ENCODE assay signal across 12 cellular contexts in the genomic region with DNA sequence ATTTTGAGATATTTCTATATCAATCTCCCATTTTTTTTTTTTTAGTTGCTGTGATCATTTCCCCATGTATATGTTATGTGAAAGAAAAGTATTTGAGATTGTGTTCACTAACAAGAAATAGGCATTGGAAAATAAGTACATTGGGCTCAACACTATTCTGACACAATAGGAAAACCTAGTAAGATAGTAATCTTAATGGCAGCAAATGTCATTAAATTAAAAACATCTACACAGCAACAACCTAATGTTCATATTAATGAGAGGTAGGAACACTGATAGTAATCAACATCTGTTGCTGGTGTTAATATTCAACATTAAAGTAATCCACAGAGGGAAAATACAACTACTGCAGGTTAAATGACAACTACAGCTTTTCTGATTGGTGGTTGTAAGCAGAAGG. TPM values are rescaled to one million over a fixed set of nuclear protein-coding genes. Genes with fewer than 3 reads are reported as not detected.
DNase-seq lines count a peak whose midpoint lies in the region; ATAC-seq and TF ChIP-seq lines count a peak whose summit lies in the region.
"Had no signal": no experiment of that assay in that cellular context is flagged by ENCODE, and none has a peak within 500 bp of the region (broad histone marks: within the 10 kb centered on the region; RNA-seq: fewer than 3 reads in every experiment).

No MANE protein-coding gene starts in this region.

- H3K9me3 ChIP-seq in iPS-20b (ENCODE audit: insufficient read depth, low read depth, low read length): no peaks in the 10 kb centered on the region

- POLR2A ChIA-PET in activated CD8-positive, alpha-beta T cell treated with anti-CD3 and anti-CD28 coated beads for 36 hours (lab: Charles Lee): interaction anchor here (2.1 kb wide), 1 partner anchor 9 kb away, joined by 14 read pairs; no protein-coding TSS in a partner anchor

- H3K27ac Mint-ChIP-seq in activated CD4-positive, alpha-beta T cell treated with anti-CD3 and anti-CD28 coated beads, Interleukin-2, amount 10 ng/mL, durations not matched to agents 24 days and 14 days: peak overlapping the region; percentile 99
- H3K27ac Mint-ChIP-seq in activated CD8-positive, alpha-beta T cell treated with anti-CD3 and anti-CD28 coated beads for 36 hours: peak overlapping the region; percentile 98
- peak overlapping the region; percentile 99 for H3K27ac Mint-ChIP-seq in stimulated activated memory B cell treated with anti-CD40 and anti-IgM and Interleukin-4, amounts not matched to agents 10 μg/mL and 1 μg/mL and 100 μg/mL, for 72 hours

- H3K9me3 Mint-ChIP-seq in activated CD4-positive, alpha-beta T cell treated with anti-CD3 and anti-CD28 coated beads, Interleukin-2, amount 10 ng/mL, durations not matched to agents 24 days and 14 days: peaks cover 2% of the 10 kb centered on the region
- peaks cover 2% of the 10 kb centered on the region for H3K9me3 Mint-ChIP-seq in activated CD8-positive, alpha-beta T cell treated with anti-CD3 and anti-CD28 coated beads for 36 hours
- H3K9me3 Mint-ChIP-seq in stimulated activated memory B cell treated with anti-CD40 and anti-IgM and Interleukin-4, amounts not matched to agents 10 μg/mL and 1 μg/mL and 100 μg/mL, for 72 hours: peaks cover 4% of the 10 kb centered on the region

- H3K9ac ChIP-seq in iPS-20b (ENCODE audit: low read depth, low read length): no peak overlapping the region

- CTCF ChIA-PET in activated CD8-positive, alpha-beta T cell treated with anti-CD3 and anti-CD28 coated beads for 36 hours (lab: Charles Lee): interaction anchor here (1.3 to 1.7 kb wide), 2 partner anchors 9 to 83 kb away, joined by 5 to 6 read pairs; no protein-coding TSS in a partner anchor

- peaks cover 17% of the 10 kb centered on the region for H3K36me3 Mint-ChIP-seq in activated CD4-positive, alpha-beta T cell treated with anti-CD3 and anti-CD28 coated beads, Interleukin-2, amount 10 ng/mL, durations not matched to agents 24 days and 14 days (ENCODE audit: low read depth)
- peaks cover 26% of the 10 kb centered on the region for H3K36me3 Mint-ChIP-seq in activated CD8-positive, alpha-beta T cell treated with anti-CD3 and anti-CD28 coated beads for 36 hours (ENCODE audit: low read depth)
- H3K36me3 Mint-ChIP-seq in stimulated activated memory B cell treated with anti-CD40 and anti-IgM and Interleukin-4, amounts not matched to agents 10 μg/mL and 1 μg/mL and 100 μg/mL, for 72 hours: peaks cover 12% of the 10 kb centered on the region

- H3K27me3 Mint-ChIP-seq in activated CD4-positive, alpha-beta T cell treated with anti-CD3 and anti-CD28 coated beads, Interleukin-2, amount 10 ng/mL, durations not matched to agents 24 days and 14 days: peaks cover 2% of the 10 kb centered on the region
- no peaks in the 10 kb centered on the region for H3K27me3 Mint-ChIP-seq in activated CD8-positive, alpha-beta T cell treated with anti-CD3 and anti-CD28 coated beads for 36 hours
- H3K27me3 Mint-ChIP-seq in stimulated activated memory B cell treated with anti-CD40 and anti-IgM and Interleukin-4, amounts not matched to agents 10 μg/mL and 1 μg/mL and 100 μg/mL, for 72 hours: no peaks in the 10 kb centered on the region

- ATAC-seq in activated CD8-positive, alpha-beta T cell treated with anti-CD3 and anti-CD28 coated beads for 36 hours: no peak
- no peak for ATAC-seq in stimulated activated memory B cell treated with anti-CD40 and anti-IgM and Interleukin-4, amounts not matched to agents 10 μg/mL and 1 μg/mL and 100 μg/mL, for 72 hours

- peaks cover 30% of the 10 kb centered on the region for H3K4me1 Mint-ChIP-seq in activated CD4-positive, alpha-beta T cell treated with anti-CD3 and anti-CD28 coated beads, Interleukin-2, amount 10 ng/mL, durations not matched to agents 24 days and 14 days
- peaks cover 30% of the 10 kb centered on the region for H3K4me1 Mint-ChIP-seq in activated CD8-positive, alpha-beta T cell treated with anti-CD3 and anti-CD28 coated beads for 36 hours (ENCODE audit: low read depth)
- peaks cover 18% of the 10 kb centered on the region for H3K4me1 Mint-ChIP-seq in stimulated activated memory B cell treated with anti-CD40 and anti-IgM and Interleukin-4, amounts not matched to agents 10 μg/mL and 1 μg/mL and 100 μg/mL, for 72 hours

- peak overlapping the region; percentile 97 for H3K4me3 Mint-ChIP-seq in activated CD4-positive, alpha-beta T cell treated with anti-CD3 and anti-CD28 coated beads, Interleukin-2, amount 10 ng/mL, durations not matched to agents 24 days and 14 days
- H3K4me3 Mint-ChIP-seq in activated CD8-positive, alpha-beta T cell treated with anti-CD3 and anti-CD28 coated beads for 36 hours: peak overlapping the region; percentile 95
- H3K4me3 Mint-ChIP-seq in stimulated activated memory B cell treated with anti-CD40 and anti-IgM and Interleukin-4, amounts not matched to agents 10 μg/mL and 1 μg/mL and 100 μg/mL, for 72 hours: peak overlapping the region; percentile 92

- TF ChIP-seq CTCF in activated CD8-positive, alpha-beta T cell treated with anti-CD3 and anti-CD28 coated beads for 36 hours (IDR thresholded peaks at IDR 0.05): no peak

- no peaks in the 10 kb centered on the region for H3K4me1 ChIP-seq in iPS-20b (ENCODE audit: insufficient read depth, low read length)

- H3K36me3 ChIP-seq in iPS-20b (ENCODE audit: insufficient read depth, low read depth, low read length): no peaks in the 10 kb centered on the region

- peak overlapping the region; percentile 99; the same call in 1 of the 2 replicates for H3K4me3 ChIP-seq in iPS-20b (ENCODE audit: low read length)

- no peak for DNase-seq in activated CD4-positive, alpha-beta T cell treated with anti-CD3 and anti-CD28 coated beads, Interleukin-2, amount 10 ng/mL, durations not matched to agents 24 days and 14 days
- no peak for DNase-seq in activated CD4-positive, alpha-beta T cell treated with anti-CD3 and anti-CD28 coated beads, Interleukin-2, amount 50 U/mL, for 48 hours
- no peak for DNase-seq in activated CD8-positive, alpha-beta T cell treated with anti-CD3 and anti-CD28 coated beads for 36 hours
- DNase-seq in Ammon's horn (ENCODE audit: low spot score): no peak
- DNase-seq in DMS53 (lab: John Stamatoyannopoulos, UW): no peak
- DNase-seq in NCI-H82 treated with DMSO at 0.1 percent for 48 hours (lab: John Stamatoyannopoulos, UW; ENCODE audit: unreplicated experiment): no peak
- DNase-seq: stimulated activated CD4-positive, alpha-beta T cell treated with anti-CD3 and anti-CD28 coated beads, Interleukin-4, amount 100 ng/mL, for 1 hour had no signal

- no peaks in the 10 kb centered on the region for H3K27me3 ChIP-seq in iPS-20b (ENCODE audit: insufficient read depth, low read length)

- intact Hi-C loops in activated CD4-positive, alpha-beta T cell treated with anti-CD3 and anti-CD28 coated beads, Interleukin-2, amount 10 ng/mL, durations not matched to agents 24 days and 14 days (cut with micrococcal nuclease): no loop called here
- intact Hi-C loops in activated CD8-positive, alpha-beta T cell treated with anti-CD3 and anti-CD28 coated beads for 36 hours (cut with micrococcal nuclease): loop anchor here (5.0 kb wide), 1 partner anchor 57 kb away; a partner anchor contains a TSS

- H3K27ac ChIP-seq in iPS-20b (ENCODE audit: low read length): no peak overlapping the region

RNA-seq across cellular contexts. Expression of a gene that starts 1.5 kb away (rescaled TPM):
- total RNA-seq in activated CD4-positive, alpha-beta T cell treated with anti-CD3 and anti-CD28 coated beads, Interleukin-2, amount 10 ng/mL, durations not matched to agents 24 days and 14 days: 37.1 and 37.7 TPM in 2 replicates
- total RNA-seq in activated CD8-positive, alpha-beta T cell treated with anti-CD3 and anti-CD28 coated beads for 36 hours: 10 to 100 TPM; 47.9 to 48.1 TPM

RNA-seq across cellular contexts. Expression of a gene that starts 23.9 kb away (rescaled TPM):
- total RNA-seq in activated CD4-positive, alpha-beta T cell treated with anti-CD3 and anti-CD28 coated beads, Interleukin-2, amount 10 ng/mL, durations not matched to agents 24 days and 14 days: not detected in 2 replicates
- total RNA-seq in activated CD8-positive, alpha-beta T cell treated with anti-CD3 and anti-CD28 coated beads for 36 hours: not detected
- total RNA-seq: fibroblast of villous mesenchyme, LHCN-M2, urinary bladder had no signal

RNA-seq across cellular contexts. Expression of a gene that starts 58.2 kb away (rescaled TPM):
- total RNA-seq in activated CD4-positive, alpha-beta T cell treated with anti-CD3 and anti-CD28 coated beads, Interleukin-2, amount 10 ng/mL, durations not matched to agents 24 days and 14 days: 3.3 and 4.2 TPM in 2 replicates
- 1 to 10 TPM; 3.9 to 4.3 TPM for total RNA-seq in activated CD8-positive, alpha-beta T cell treated with anti-CD3 and anti-CD28 coated beads for 36 hours
